ENCODE assay signal across 10 cellular contexts in the genomic region with DNA sequence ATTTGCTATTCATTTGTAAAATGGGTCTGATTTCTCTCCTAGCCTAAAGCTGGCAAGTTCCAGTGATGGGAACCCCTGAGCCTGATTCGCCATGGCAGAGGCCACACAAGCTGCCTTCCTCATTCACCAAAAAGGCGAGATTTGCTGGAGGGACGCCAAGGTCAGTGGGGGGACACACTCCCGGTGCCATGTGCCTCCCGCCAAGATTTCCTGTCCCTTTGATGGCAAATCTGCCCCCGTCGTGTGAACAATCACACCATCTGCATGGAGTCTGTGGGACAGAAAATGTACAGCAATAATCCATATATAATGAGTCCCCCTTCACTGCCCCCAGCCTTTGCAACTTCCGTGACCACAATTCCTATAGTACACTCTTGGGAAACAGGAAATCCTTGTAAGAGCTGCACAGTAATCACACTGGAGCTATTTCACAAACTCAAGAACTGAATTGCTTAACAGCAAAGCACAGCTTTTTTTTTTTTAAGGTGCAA. TPM values are rescaled to one million over a fixed set of nuclear protein-coding genes. Genes with fewer than 3 reads are reported as not detected.
DNase-seq lines count a peak whose midpoint lies in the region; ATAC-seq, FAIRE-seq and TF ChIP-seq lines count a peak whose summit lies in the region.
"Had no signal": no experiment of that assay in that cellular context is flagged by ENCODE, and none has a peak within 500 bp of the region (broad histone marks: within the 10 kb centered on the region; RNA-seq: fewer than 3 reads in every experiment).

No MANE protein-coding gene starts in this region.

- H3K4me3 ChIP-seq in GM23248 (no peak overlapping the region), left ventricle myocardium inferior (no peak overlapping the region), gastrocnemius medialis (peak overlapping the region in 1 of 4 donors; percentile 18)
- H3K4me3 ChIP-seq: Peyer's patch had no signal

- H3K79me2 ChIP-seq in GM23248 (ENCODE audit: insufficient read depth) = no peaks in the 10 kb centered on the region

- no peaks in the 10 kb centered on the region for H4K20me1 ChIP-seq in GM23248 (ENCODE audit: insufficient read depth)

- H2AFZ ChIP-seq in GM23248 = no peak overlapping the region

- no peaks in the 10 kb centered on the region for H3K9me2 ChIP-seq in GM23248 (ENCODE audit: insufficient read depth)

- 55 to 62% methylated on average over 8 of the region's 8 CpGs for WGBS in GM23248 (ENCODE audit: low coverage in 1 of 2, low lambda C conversion rate in 2 of 2, missing lambda C conversion rate in 2 of 2), 2 experiments

- FAIRE-seq in frontal cortex (lab: Jason Lieb, UNC) = no peak

- intact Hi-C loops in left ventricle myocardium inferior (cut with micrococcal nuclease) (no loop called here), gastrocnemius medialis (cut with DNase I; ENCODE audit: low total_unique reads) (no loop called here)

- TF ChIP-seq CTCF in left ventricle myocardium inferior (IDR thresholded peaks at IDR 0.05; ENCODE audit: borderline replicate concordance) (no peak), gastrocnemius medialis (IDR thresholded peaks at IDR 0.05 in 4 of 5, conservative IDR thresholded peaks at IDR 0.05 in 1 of 5) (no peak)

- H3K27me3 ChIP-seq in GM23248 (replicated peaks; ENCODE audit: insufficient read depth) (no peaks in the 10 kb centered on the region; the same call in 1 of the 2 replicates), left ventricle myocardium inferior (ENCODE audit: low read depth) (no peaks in the 10 kb centered on the region), gastrocnemius medialis (no peaks in the 10 kb centered on the region)
- H3K27me3 ChIP-seq: Peyer's patch had no signal

- H3K36me3 ChIP-seq in GM23248 (ENCODE audit: low read depth) (no peaks in the 10 kb centered on the region), left ventricle myocardium inferior (no peaks in the 10 kb centered on the region), gastrocnemius medialis (no peaks in the 10 kb centered on the region)
- H3K36me3 ChIP-seq: Peyer's patch had no signal

- DNase-seq in GM23248 (peak; percentile 67), SKM-1 treated with dmso at 0.1 percent for 144 hours (lab: John Stamatoyannopoulos, UW; ENCODE audit: unreplicated experiment) (peak; percentile 94), left ventricle myocardium inferior (peak; percentile 31), gastrocnemius medialis (no peak), dedifferentiated amniotic fluid mesenchymal stem cell (ENCODE audit: extremely low spot score) (no peak), iPS-NIHi7 (ENCODE audit: extremely low spot score) (no peak), frontal cortex (ENCODE audit: low spot score in 2 of 2) (no peak)
- DNase-seq: activated CD4-positive, alpha-beta T cell treated with anti-CD3 and anti-CD28 coated beads, Interleukin-2, amount 10 ng/mL, durations not matched to agents 7 days and 5 days had no signal

- H3K27ac ChIP-seq in GM23248 = no peak overlapping the region
- peak overlapping the region; percentile 53 for H3K27ac ChIP-seq in left ventricle myocardium inferior (replicated peaks)
- peak overlapping the region; percentile 22 to 59 (median 42) for H3K27ac ChIP-seq in gastrocnemius medialis

- no peak for TF ChIP-seq POLR2A in gastrocnemius medialis (IDR thresholded peaks at IDR 0.05)

- H3K4me1 ChIP-seq in GM23248 (ENCODE audit: insufficient read depth) (no peaks in the 10 kb centered on the region), left ventricle myocardium inferior (peaks cover 29% of the 10 kb centered on the region), gastrocnemius medialis (peaks cover 0 to 15% of the 10 kb centered on the region in 2 donors)
- H3K4me1 ChIP-seq: Peyer's patch had no signal

- ATAC-seq in gastrocnemius medialis (peak; percentile 76 to 81), GM18907 (IDR thresholded peaks at IDR 0.05; ENCODE audit: unreplicated experiment) (no peak)

- in situ Hi-C loops in GM23248 (cut with MboI) = no loop called here
- in situ Hi-C loops in gastrocnemius medialis (cut with MboI; ENCODE audit: low sequenced_read_pairs in 4 of 4) = loop anchor here in 1 of 4 donors (25.0 kb wide), 1 partner anchor 266 kb away; the partner anchor contains the start of gene SOD2

- H3F3A ChIP-seq in GM23248 (ENCODE audit: insufficient read depth) = no peaks in the 10 kb centered on the region

- no peaks in the 10 kb centered on the region for H3K9me3 ChIP-seq in GM23248 (ENCODE audit: low read depth)
- no peaks in the 10 kb centered on the region for H3K9me3 ChIP-seq in left ventricle myocardium inferior (replicated peaks)
- no peaks in the 10 kb centered on the region for H3K9me3 ChIP-seq in gastrocnemius medialis
- H3K9me3 ChIP-seq: Peyer's patch had no signal

- H3K4me2 ChIP-seq in GM23248 (ENCODE audit: unreplicated experiment) = no peak overlapping the region

- H3K9ac ChIP-seq in GM23248 = no peak overlapping the region

RNA-seq across cellular contexts. Expression of gene IGF2R, which starts 15.7 kb away (rescaled TPM):
- 30.9 TPM in 2 replicates for total RNA-seq in GM23248 (2014; rRNA removed; shearing (Covaris generic))
- 8.1 and 8.8 TPM in 2 replicates for polyA plus RNA-seq in GM23248 (2016; fragmentation: Nextera tagmentation; extraction: Ambion mirVana)
- total RNA-seq in left ventricle myocardium inferior = 66.8 TPM
- total RNA-seq in gastrocnemius medialis = 100 to 1,000 TPM in 3 of 4 donors, 10 to 100 TPM in 1; 56.6 to 134 (median 108) TPM
- 20.8 TPM for total RNA-seq in frontal cortex

Comparison
In these comparisons a context has a peak if more than half of its experiments do, and no peak if none do; other contexts are left out.
1. DNase-seq: peak in GM23248 (single experiment), SKM-1 treated with dmso at 0.1 percent for 144 hours (single experiment) and left ventricle myocardium inferior (single experiment); none in gastrocnemius medialis (0 of 2), dedifferentiated amniotic fluid mesenchymal stem cell (single experiment), iPS-NIHi7 (single experiment) and frontal cortex (0 of 2).